In the genomic region with DNA sequence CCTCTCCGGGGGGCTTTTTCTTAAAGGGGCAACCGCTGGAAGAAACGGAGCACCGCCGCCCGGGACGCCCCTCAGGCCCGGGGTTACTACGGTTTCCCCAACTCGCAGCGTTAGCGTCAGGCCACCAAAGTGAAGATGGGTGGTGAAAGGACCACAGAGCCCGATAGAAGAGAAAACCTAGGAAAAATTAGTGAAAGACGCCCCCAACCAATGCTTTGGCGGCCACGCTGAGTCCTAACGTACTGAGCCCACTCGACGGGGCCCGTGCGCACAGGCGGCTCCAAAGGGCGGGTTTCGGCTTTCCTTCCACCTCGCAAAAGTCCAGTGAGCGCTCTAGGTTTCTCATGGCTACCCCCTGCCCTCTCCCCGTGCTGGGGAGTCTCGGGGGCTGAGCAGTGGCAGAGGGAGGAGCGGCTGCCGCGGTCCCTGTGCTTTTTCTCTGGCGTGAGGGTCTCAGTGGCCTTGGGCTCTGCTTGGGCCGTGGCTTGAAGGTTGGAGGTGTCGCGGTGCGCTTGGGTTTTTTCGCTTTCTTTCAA, we compare ENCODE assay signal across 8 cellular contexts. TPM values are rescaled to one million over a fixed set of nuclear protein-coding genes. Genes with fewer than 3 reads are reported as not detected.
A peak's percentile ranks its signal among the peaks of the same experiment; 100 is the strongest.
DNase-seq lines count a peak whose midpoint lies in the region; ATAC-seq and TF ChIP-seq lines count a peak whose summit lies in the region.

No MANE protein-coding gene starts in this region.

- H4K20me1 ChIP-seq in neural progenitor cell (ENCODE audit: low read depth): no peaks in the 10 kb centered on the region

- H3K9ac ChIP-seq in neural progenitor cell: peak overlapping the region; percentile 81

- peaks cover 35% of the 10 kb centered on the region for H3K4me1 Mint-ChIP-seq in activated CD4-positive, alpha-beta T cell treated with anti-CD3 and anti-CD28 coated beads, Interleukin-2, amount 10 ng/mL, durations not matched to agents 7 days and 5 days
- peaks cover 24% of the 10 kb centered on the region for H3K4me1 Mint-ChIP-seq in T-helper 2 cell treated with Interferon-gamma antibody and Interleukin-4, amounts not matched to agents 5 μg/mL and 100 μg/mL, for 36 hours (ENCODE audit: low read depth)
- peaks cover 37% of the 10 kb centered on the region for H3K4me1 Mint-ChIP-seq in neural progenitor cell

- peak overlapping the region; percentile 66 for H3K4me3 ChIP-seq in neural progenitor cell

- ATAC-seq in HG02973 (IDR thresholded peaks at IDR 0.05; ENCODE audit: unreplicated experiment): peak; percentile 6

- H3K27me3 Mint-ChIP-seq in activated CD4-positive, alpha-beta T cell treated with anti-CD3 and anti-CD28 coated beads, Interleukin-2, amount 10 ng/mL, durations not matched to agents 7 days and 5 days: no peaks in the 10 kb centered on the region
- peaks cover 2% of the 10 kb centered on the region for H3K27me3 Mint-ChIP-seq in T-helper 2 cell treated with Interferon-gamma antibody and Interleukin-4, amounts not matched to agents 5 μg/mL and 100 μg/mL, for 36 hours (ENCODE audit: low read depth)
- H3K27me3 Mint-ChIP-seq in neural progenitor cell (ENCODE audit: insufficient read depth, low read depth): peaks cover 4% of the 10 kb centered on the region

- H3K36me3 ChIP-seq in neural progenitor cell: no peaks in the 10 kb centered on the region

- no peak for TF ChIP-seq CTCF in neural progenitor cell (IDR thresholded peaks at IDR 0.05)

- H3K4me2 ChIP-seq in neural progenitor cell: peak overlapping the region; percentile 82

- H3K9me3 Mint-ChIP-seq in activated CD4-positive, alpha-beta T cell treated with anti-CD3 and anti-CD28 coated beads, Interleukin-2, amount 10 ng/mL, durations not matched to agents 7 days and 5 days: no peaks in the 10 kb centered on the region
- H3K9me3 Mint-ChIP-seq in T-helper 2 cell treated with Interferon-gamma antibody and Interleukin-4, amounts not matched to agents 5 μg/mL and 100 μg/mL, for 36 hours: no peaks in the 10 kb centered on the region
- peaks cover 2% of the 10 kb centered on the region for H3K9me3 Mint-ChIP-seq in neural progenitor cell

- no peak overlapping the region for H2AFZ ChIP-seq in neural progenitor cell (replicated peaks)

- CTCF ChIA-PET in activated CD4-positive, alpha-beta T cell treated with anti-CD3 and anti-CD28 coated beads, Interleukin-2, amount 10 ng/mL, durations not matched to agents 7 days and 5 days (lab: Charles Lee): interaction anchor here (1.0 kb wide), 1 partner anchor 12 kb away, joined by 6 read pairs; the partner anchor contains the start of gene SPEN

- H3K9me3 ChIP-seq in neural progenitor cell (ENCODE audit: low read depth): no peaks in the 10 kb centered on the region

- H3K4me1 ChIP-seq in neural progenitor cell: peaks cover 6% of the 10 kb centered on the region

- H3K79me2 ChIP-seq in neural progenitor cell (ENCODE audit: low read depth): peaks cover 27% of the 10 kb centered on the region

- peaks cover 68% of the 10 kb centered on the region for H3F3A ChIP-seq in neural progenitor cell (ENCODE audit: low read depth)

- H3K27ac ChIP-seq in epithelial cell of prostate (peak overlapping the region; percentile 100), neural progenitor cell (peak overlapping the region; percentile 99)

- peak overlapping the region; percentile 98 for H3K27ac Mint-ChIP-seq in activated CD4-positive, alpha-beta T cell treated with anti-CD3 and anti-CD28 coated beads, Interleukin-2, amount 10 ng/mL, durations not matched to agents 7 days and 5 days
- peak overlapping the region; percentile 98 for H3K27ac Mint-ChIP-seq in T-helper 2 cell treated with Interferon-gamma antibody and Interleukin-4, amounts not matched to agents 5 μg/mL and 100 μg/mL, for 36 hours
- peak overlapping the region; percentile 99 for H3K27ac Mint-ChIP-seq in neural progenitor cell

- H3K4me3 Mint-ChIP-seq in activated CD4-positive, alpha-beta T cell treated with anti-CD3 and anti-CD28 coated beads, Interleukin-2, amount 10 ng/mL, durations not matched to agents 7 days and 5 days: peak overlapping the region; percentile 90
- H3K4me3 Mint-ChIP-seq in T-helper 2 cell treated with Interferon-gamma antibody and Interleukin-4, amounts not matched to agents 5 μg/mL and 100 μg/mL, for 36 hours: peak overlapping the region; percentile 96
- peak overlapping the region; percentile 95 for H3K4me3 Mint-ChIP-seq in neural progenitor cell

- POLR2A ChIA-PET in activated CD4-positive, alpha-beta T cell treated with anti-CD3 and anti-CD28 coated beads, Interleukin-2, amount 10 ng/mL, durations not matched to agents 7 days and 5 days (lab: Charles Lee): no interaction called here

- DNase-seq in activated CD4-positive, alpha-beta T cell treated with anti-CD3 and anti-CD28 coated beads, Interleukin-2, amount 10 ng/mL, durations not matched to agents 7 days and 5 days: peak; percentile 41
- DNase-seq in activated CD4-positive, alpha-beta T cell treated with anti-CD3 and anti-CD28 coated beads, Interleukin-2, amount 50 U/mL, for 48 hours: no peak
- DNase-seq in T-helper 2 cell treated with Interferon-gamma antibody and Interleukin-4, amounts not matched to agents 5 μg/mL and 100 μg/mL, for 36 hours (ENCODE audit: low spot score): no peak
- DNase-seq in epithelial cell of prostate (ENCODE audit: low read depth, low spot score) (no peak), neural progenitor cell (ENCODE audit: low spot score) (peak; percentile 77), cerebellum (ENCODE audit: low spot score) (no peak), NCI-H1048 (lab: John Stamatoyannopoulos, UW) (no peak)

- peaks cover 9% of the 10 kb centered on the region for H3K36me3 Mint-ChIP-seq in activated CD4-positive, alpha-beta T cell treated with anti-CD3 and anti-CD28 coated beads, Interleukin-2, amount 10 ng/mL, durations not matched to agents 7 days and 5 days (ENCODE audit: low read depth)
- H3K36me3 Mint-ChIP-seq in T-helper 2 cell treated with Interferon-gamma antibody and Interleukin-4, amounts not matched to agents 5 μg/mL and 100 μg/mL, for 36 hours (ENCODE audit: low read depth): peaks cover 18% of the 10 kb centered on the region
- H3K36me3 Mint-ChIP-seq in neural progenitor cell: peaks cover 9% of the 10 kb centered on the region

- no peaks in the 10 kb centered on the region for H3K27me3 ChIP-seq in neural progenitor cell

RNA-seq across cellular contexts. Expression of gene SPEN, which starts 12.2 kb away (rescaled TPM):
- total RNA-seq in activated CD4-positive, alpha-beta T cell treated with anti-CD3 and anti-CD28 coated beads, Interleukin-2, amount 10 ng/mL, durations not matched to agents 7 days and 5 days: 10 to 100 TPM; 65.1 to 65.2 TPM
- total RNA-seq in neural progenitor cell (ENCODE audit: low replicate concordance) (40.1 and 59.6 TPM in 2 replicates), cerebellum (69.0 TPM)

RNA-seq across cellular contexts. Expression of gene UQCRHL, which starts 27.8 kb away (rescaled TPM):
- 1 to 10 TPM; 1.1 to 1.8 TPM for total RNA-seq in activated CD4-positive, alpha-beta T cell treated with anti-CD3 and anti-CD28 coated beads, Interleukin-2, amount 10 ng/mL, durations not matched to agents 7 days and 5 days
- total RNA-seq in neural progenitor cell (ENCODE audit: low replicate concordance) (2.8 and 4.8 TPM in 2 replicates), cerebellum (2.6 TPM)

Comparison
In these comparisons a context has a peak if more than half of its experiments do, and no peak if none do; other contexts are left out.
1. DNase-seq: peak in activated CD4-positive, alpha-beta T cell treated with anti-CD3 and anti-CD28 coated beads, Interleukin-2, amount 10 ng/mL, durations not matched to agents 7 days and 5 days (single experiment) and neural progenitor cell (single experiment); none in activated CD4-positive, alpha-beta T cell treated with anti-CD3 and anti-CD28 coated beads, Interleukin-2, amount 50 U/mL, for 48 hours (0 of 2), T-helper 2 cell treated with Interferon-gamma antibody and Interleukin-4, amounts not matched to agents 5 μg/mL and 100 μg/mL, for 36 hours (single experiment), epithelial cell of prostate (single experiment), cerebellum (single experiment) and NCI-H1048 (single experiment).
2. Peak in every context shown above with its lines, with median percentiles within 50 percentile points of each other: H3K27ac Mint-ChIP-seq and H3K4me3 Mint-ChIP-seq.